10 cellular contexts compared by ENCODE assay signal in genomic region chr19:18387395-18387794, GRCh38. TPM values are rescaled to one million over a fixed set of nuclear protein-coding genes. Genes with fewer than 3 reads are reported as not detected.
DNase-seq lines count a peak whose midpoint lies in the region; ATAC-seq and TF ChIP-seq lines count a peak whose summit lies in the region.
"Had no signal": no experiment of that assay in that cellular context is flagged by ENCODE, and none has a peak within 500 bp of the region (broad histone marks: within the 10 kb centered on the region; RNA-seq: fewer than 3 reads in every experiment).

No MANE protein-coding gene starts in this region.

- H2AFZ ChIP-seq in ACC112 (ENCODE audit: low read length, unreplicated experiment) = no peak overlapping the region

- no peak for ATAC-seq in central memory CD8-positive, alpha-beta T cell (replicated peaks; ENCODE audit: extremely low read depth, poor library complexity, severe bottlenecking)
- no peak for ATAC-seq in GM21390 (IDR thresholded peaks at IDR 0.05; ENCODE audit: unreplicated experiment)

- H3K9me3 ChIP-seq in HEK293 (ENCODE audit: control insufficient read depth, insufficient read depth, low read depth, low read length) = no peaks in the 10 kb centered on the region
- H3K9me3 ChIP-seq in mucosa of stomach (ENCODE audit: control insufficient read depth, low read length) = no peaks in the 10 kb centered on the region

- H3K36me3 Mint-ChIP-seq in central memory CD8-positive, alpha-beta T cell (ENCODE audit: insufficient read depth) = peaks cover 8% of the 10 kb centered on the region

- H3K4me1 ChIP-seq in ACC112 (ENCODE audit: control insufficient read depth, insufficient read depth, low read length, unreplicated experiment) (no peaks in the 10 kb centered on the region), HEK293 (ENCODE audit: control insufficient read depth, insufficient read depth, low read length) (no peaks in the 10 kb centered on the region), mucosa of stomach (ENCODE audit: control insufficient read depth, insufficient read depth, low read length) (peaks cover 44% of the 10 kb centered on the region)

- no peak for DNase-seq in central memory CD8-positive, alpha-beta T cell (ENCODE audit: low spot score in 2 of 2)
- DNase-seq in NCI-H2107 (lab: John Stamatoyannopoulos, UW) (no peak), mesenteric fat pad (ENCODE audit: low spot score) (no peak), COLO829 (ENCODE audit: low spot score) (no peak)
- DNase-seq: DMS79 had no signal

- H3K27ac ChIP-seq in ACC112 (ENCODE audit: low read depth, low read length) (no peak overlapping the region), HEK293 (ENCODE audit: extremely low read depth, low read depth, low read length) (no peak overlapping the region)

- POLR2A ChIA-PET in HEK293 (lab: Yijun Ruan, JAX) = interaction anchor here (1.5 kb wide), 1 partner anchor 108 kb away, joined by 5 read pairs; no protein-coding TSS in a partner anchor

- H3K36me3 ChIP-seq in ACC112 (ENCODE audit: insufficient read depth, low read length) = no peaks in the 10 kb centered on the region
- no peaks in the 10 kb centered on the region for H3K36me3 ChIP-seq in HEK293 (ENCODE audit: control insufficient read depth in 2 of 2, insufficient read depth in 1 of 2, low read length in 2 of 2)
- no peaks in the 10 kb centered on the region for H3K36me3 ChIP-seq in mucosa of stomach (ENCODE audit: control insufficient read depth, insufficient read depth, low read length)

- H3K27ac Mint-ChIP-seq in central memory CD8-positive, alpha-beta T cell (ENCODE audit: low read depth) = no peak overlapping the region

- CTCF ChIA-PET in HEK293 (lab: Yijun Ruan, JAX) = interaction anchor here (0.5 to 5.6 kb wide), 18 partner anchors 13 to 222 kb away, joined by 3 to 68 read pairs (median 10); partner anchors contain the start of genes LRRC25 and SSBP4

- H3K4me3 Mint-ChIP-seq in central memory CD8-positive, alpha-beta T cell = peak overlapping the region; percentile 63
- H3K4me3 Mint-ChIP-seq: neural crest cell had no signal

- H3K27me3 ChIP-seq in ACC112 (ENCODE audit: insufficient read depth, low read length) (no peaks in the 10 kb centered on the region), mucosa of stomach (ENCODE audit: control insufficient read depth, insufficient read depth, low read length) (no peaks in the 10 kb centered on the region)

- peaks cover 6% of the 10 kb centered on the region for H3K4me1 Mint-ChIP-seq in central memory CD8-positive, alpha-beta T cell

- H3K4me3 ChIP-seq in ACC112 (ENCODE audit: low read depth, low read length) (peak overlapping the region; percentile 72), HEK293 (ENCODE audit: low read depth, low read length) (no peak overlapping the region), mucosa of stomach (ENCODE audit: low read length) (peak overlapping the region; percentile 86)

- H3K9ac ChIP-seq in mucosa of stomach (ENCODE audit: low read length) = peak overlapping the region; percentile 83

- TF ChIP-seq CTCF in HEK293 (tag by site-specific recombination; IDR thresholded peaks at IDR 0.05) = no peak

- peaks cover 2% of the 10 kb centered on the region for H3K79me2 ChIP-seq in ACC112 (ENCODE audit: control insufficient read depth, insufficient read depth, low read length, unreplicated experiment)

- no peaks in the 10 kb centered on the region for H3K9me3 Mint-ChIP-seq in central memory CD8-positive, alpha-beta T cell
- H3K9me3 Mint-ChIP-seq: neural crest cell had no signal

- H3K27me3 Mint-ChIP-seq in central memory CD8-positive, alpha-beta T cell = peaks cover 10% of the 10 kb centered on the region

TF ChIP-seq in HEK293, 187 proteins besides CTCF, POLR2A, EP300 and RAD21:
- TF ChIP-seq ZNF664 (tag by site-specific recombination; IDR thresholded peaks at IDR 0.05) (peak; percentile 86), TRIM28 (IDR thresholded peaks at IDR 0.05; ENCODE audit: borderline replicate concordance, low read length) (no peak), ZNF335 (tag by site-specific recombination; conservative IDR thresholded peaks at IDR 0.05) (peak; percentile 36)
TF ChIP-seq in HEK293: peak in this region for 2.

RNA-seq across cellular contexts. Expression of gene GDF15, which starts 1.4 kb away (rescaled TPM):
- 5.9 TPM for total RNA-seq in mesenteric fat pad

RNA-seq across cellular contexts. Expression of gene LRRC25, which starts 10.0 kb away (rescaled TPM):
- total RNA-seq in mesenteric fat pad = 19.3 TPM
- total RNA-seq: neural crest cell had no signal

RNA-seq across cellular contexts. Expression of gene SSBP4, which starts 31.8 kb away (rescaled TPM):
- total RNA-seq in mesenteric fat pad = 63.3 TPM

RNA-seq across cellular contexts. Expression of gene PGPEP1, which starts 47.0 kb away (rescaled TPM):
- total RNA-seq in mesenteric fat pad = 48.7 TPM

RNA-seq across cellular contexts. Expression of gene ISYNA1, which starts 50.5 kb away (rescaled TPM):
- total RNA-seq in mesenteric fat pad = 18.3 TPM
